In the genomic region with DNA sequence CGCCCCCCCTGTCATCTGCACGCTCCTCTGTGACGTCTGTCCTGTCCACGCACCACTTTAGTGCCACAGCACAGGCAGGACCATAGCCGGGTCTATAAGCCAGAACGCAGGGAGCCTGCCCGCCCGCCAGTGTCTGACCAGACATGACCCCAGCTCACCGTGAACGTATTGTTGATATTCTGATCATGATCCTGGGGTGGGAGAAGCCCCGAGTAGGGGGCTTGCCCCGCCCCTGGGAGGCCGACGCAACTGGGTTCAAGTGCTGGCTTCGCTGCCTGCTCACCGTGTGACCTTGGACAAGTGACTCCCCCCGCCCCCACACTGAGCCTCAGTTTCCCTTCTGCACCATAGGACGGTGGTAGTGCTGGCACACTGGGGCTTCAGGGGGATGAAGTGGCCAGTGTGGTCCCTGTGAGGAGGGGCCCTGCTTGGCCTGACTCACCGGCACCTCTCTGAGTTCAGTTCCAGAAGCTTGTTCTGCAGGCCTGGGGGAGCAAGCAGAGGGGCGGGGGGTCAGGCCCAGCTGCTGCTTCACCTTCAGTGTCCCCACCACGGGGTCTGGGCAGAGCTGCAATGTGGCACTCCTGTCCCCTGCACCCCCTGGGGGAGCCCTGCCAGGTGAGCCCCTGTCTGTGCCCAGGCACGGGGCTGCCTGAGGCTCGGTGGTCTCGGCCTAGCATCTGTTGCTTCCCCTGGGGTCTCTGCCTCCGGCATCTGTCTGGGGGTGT, we compare ENCODE assay signal across 1 cellular context.
TF ChIP-seq lines count a peak whose summit lies in the region.

No MANE protein-coding gene starts in this region.

TF ChIP-seq in K562, 482 proteins besides CTCF, POLR2A, EP300 and RAD21:
- TF ChIP-seq EGR1 (conservative IDR thresholded peaks at IDR 0.05) (peak; percentile 35; the same call in 1 of the 2 replicates), HSF4 (CRISPR knock-in tag; IDR thresholded peaks at IDR 0.05; ENCODE audit: borderline replicate concordance) (no peak), PHB2 (IDR thresholded peaks at IDR 0.05; ENCODE audit: low read depth) (no peak), MTF1 (CRISPR knock-in tag; IDR thresholded peaks at IDR 0.05; ENCODE audit: borderline replicate concordance) (no peak), ZC3H4 (CRISPR knock-in tag; IDR thresholded peaks at IDR 0.05; ENCODE audit: borderline replicate concordance) (no peak), SMARCC2 (IDR thresholded peaks at IDR 0.05; ENCODE audit: low read depth) (no peak), C11orf30 (IDR thresholded peaks at IDR 0.05; ENCODE audit: low read depth) (no peak), ZNF444 (CRISPR knock-in tag; IDR thresholded peaks at IDR 0.05) (no peak)
- TF ChIP-seq, protein P1, sequence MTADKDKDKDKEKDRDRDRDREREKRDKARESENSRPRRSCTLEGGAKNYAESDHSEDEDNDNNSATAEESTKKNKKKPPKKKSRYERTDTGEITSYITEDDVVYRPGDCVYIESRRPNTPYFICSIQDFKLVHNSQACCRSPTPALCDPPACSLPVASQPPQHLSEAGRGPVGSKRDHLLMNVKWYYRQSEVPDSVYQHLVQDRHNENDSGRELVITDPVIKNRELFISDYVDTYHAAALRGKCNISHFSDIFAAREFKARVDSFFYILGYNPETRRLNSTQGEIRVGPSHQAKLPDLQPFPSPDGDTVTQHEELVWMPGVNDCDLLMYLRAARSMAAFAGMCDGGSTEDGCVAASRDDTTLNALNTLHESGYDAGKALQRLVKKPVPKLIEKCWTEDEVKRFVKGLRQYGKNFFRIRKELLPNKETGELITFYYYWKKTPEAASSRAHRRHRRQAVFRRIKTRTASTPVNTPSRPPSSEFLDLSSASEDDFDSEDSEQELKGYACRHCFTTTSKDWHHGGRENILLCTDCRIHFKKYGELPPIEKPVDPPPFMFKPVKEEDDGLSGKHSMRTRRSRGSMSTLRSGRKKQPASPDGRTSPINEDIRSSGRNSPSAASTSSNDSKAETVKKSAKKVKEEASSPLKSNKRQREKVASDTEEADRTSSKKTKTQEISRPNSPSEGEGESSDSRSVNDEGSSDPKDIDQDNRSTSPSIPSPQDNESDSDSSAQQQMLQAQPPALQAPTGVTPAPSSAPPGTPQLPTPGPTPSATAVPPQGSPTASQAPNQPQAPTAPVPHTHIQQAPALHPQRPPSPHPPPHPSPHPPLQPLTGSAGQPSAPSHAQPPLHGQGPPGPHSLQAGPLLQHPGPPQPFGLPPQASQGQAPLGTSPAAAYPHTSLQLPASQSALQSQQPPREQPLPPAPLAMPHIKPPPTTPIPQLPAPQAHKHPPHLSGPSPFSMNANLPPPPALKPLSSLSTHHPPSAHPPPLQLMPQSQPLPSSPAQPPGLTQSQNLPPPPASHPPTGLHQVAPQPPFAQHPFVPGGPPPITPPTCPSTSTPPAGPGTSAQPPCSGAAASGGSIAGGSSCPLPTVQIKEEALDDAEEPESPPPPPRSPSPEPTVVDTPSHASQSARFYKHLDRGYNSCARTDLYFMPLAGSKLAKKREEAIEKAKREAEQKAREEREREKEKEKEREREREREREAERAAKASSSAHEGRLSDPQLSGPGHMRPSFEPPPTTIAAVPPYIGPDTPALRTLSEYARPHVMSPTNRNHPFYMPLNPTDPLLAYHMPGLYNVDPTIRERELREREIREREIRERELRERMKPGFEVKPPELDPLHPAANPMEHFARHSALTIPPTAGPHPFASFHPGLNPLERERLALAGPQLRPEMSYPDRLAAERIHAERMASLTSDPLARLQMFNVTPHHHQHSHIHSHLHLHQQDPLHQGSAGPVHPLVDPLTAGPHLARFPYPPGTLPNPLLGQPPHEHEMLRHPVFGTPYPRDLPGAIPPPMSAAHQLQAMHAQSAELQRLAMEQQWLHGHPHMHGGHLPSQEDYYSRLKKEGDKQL (CRISPR knock-in tag; IDR thresholded peaks at IDR 0.05; ENCODE audit: borderline replicate concordance) = 0 out of 2 replicates have a peak, but pooled peaks have one; percentile 27
- TF ChIP-seq, protein P2, sequence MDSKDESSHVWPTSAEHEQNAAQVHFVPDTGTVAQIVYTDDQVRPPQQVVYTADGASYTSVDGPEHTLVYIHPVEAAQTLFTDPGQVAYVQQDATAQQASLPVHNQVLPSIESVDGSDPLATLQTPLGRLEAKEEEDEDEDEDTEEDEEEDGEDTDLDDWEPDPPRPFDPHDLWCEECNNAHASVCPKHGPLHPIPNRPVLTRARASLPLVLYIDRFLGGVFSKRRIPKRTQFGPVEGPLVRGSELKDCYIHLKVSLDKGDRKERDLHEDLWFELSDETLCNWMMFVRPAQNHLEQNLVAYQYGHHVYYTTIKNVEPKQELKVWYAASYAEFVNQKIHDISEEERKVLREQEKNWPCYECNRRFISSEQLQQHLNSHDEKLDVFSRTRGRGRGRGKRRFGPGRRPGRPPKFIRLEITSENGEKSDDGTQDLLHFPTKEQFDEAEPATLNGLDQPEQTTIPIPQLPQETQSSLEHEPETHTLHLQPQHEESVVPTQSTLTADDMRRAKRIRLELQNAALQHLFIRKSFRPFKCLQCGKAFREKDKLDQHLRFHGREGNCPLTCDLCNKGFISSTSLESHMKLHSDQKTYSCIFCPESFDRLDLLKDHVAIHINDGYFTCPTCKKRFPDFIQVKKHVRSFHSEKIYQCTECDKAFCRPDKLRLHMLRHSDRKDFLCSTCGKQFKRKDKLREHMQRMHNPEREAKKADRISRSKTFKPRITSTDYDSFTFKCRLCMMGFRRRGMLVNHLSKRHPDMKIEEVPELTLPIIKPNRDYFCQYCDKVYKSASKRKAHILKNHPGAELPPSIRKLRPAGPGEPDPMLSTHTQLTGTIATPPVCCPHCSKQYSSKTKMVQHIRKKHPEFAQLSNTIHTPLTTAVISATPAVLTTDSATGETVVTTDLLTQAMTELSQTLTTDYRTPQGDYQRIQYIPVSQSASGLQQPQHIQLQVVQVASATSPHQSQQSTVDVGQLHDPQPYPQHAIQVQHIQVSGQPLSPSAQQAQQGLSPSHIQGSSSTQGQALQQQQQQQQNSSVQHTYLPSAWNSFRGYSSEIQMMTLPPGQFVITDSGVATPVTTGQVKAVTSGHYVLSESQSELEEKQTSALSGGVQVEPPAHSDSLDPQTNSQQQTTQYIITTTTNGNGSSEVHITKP (IDR thresholded peaks at IDR 0.05; ENCODE audit: partially characterized antibody) = no peak
- TF ChIP-seq, protein P3, sequence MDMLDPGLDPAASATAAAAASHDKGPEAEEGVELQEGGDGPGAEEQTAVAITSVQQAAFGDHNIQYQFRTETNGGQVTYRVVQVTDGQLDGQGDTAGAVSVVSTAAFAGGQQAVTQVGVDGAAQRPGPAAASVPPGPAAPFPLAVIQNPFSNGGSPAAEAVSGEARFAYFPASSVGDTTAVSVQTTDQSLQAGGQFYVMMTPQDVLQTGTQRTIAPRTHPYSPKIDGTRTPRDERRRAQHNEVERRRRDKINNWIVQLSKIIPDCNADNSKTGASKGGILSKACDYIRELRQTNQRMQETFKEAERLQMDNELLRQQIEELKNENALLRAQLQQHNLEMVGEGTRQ (CRISPR knock-in tag; IDR thresholded peaks at IDR 0.05) = no peak
- TF ChIP-seq, protein P4, sequence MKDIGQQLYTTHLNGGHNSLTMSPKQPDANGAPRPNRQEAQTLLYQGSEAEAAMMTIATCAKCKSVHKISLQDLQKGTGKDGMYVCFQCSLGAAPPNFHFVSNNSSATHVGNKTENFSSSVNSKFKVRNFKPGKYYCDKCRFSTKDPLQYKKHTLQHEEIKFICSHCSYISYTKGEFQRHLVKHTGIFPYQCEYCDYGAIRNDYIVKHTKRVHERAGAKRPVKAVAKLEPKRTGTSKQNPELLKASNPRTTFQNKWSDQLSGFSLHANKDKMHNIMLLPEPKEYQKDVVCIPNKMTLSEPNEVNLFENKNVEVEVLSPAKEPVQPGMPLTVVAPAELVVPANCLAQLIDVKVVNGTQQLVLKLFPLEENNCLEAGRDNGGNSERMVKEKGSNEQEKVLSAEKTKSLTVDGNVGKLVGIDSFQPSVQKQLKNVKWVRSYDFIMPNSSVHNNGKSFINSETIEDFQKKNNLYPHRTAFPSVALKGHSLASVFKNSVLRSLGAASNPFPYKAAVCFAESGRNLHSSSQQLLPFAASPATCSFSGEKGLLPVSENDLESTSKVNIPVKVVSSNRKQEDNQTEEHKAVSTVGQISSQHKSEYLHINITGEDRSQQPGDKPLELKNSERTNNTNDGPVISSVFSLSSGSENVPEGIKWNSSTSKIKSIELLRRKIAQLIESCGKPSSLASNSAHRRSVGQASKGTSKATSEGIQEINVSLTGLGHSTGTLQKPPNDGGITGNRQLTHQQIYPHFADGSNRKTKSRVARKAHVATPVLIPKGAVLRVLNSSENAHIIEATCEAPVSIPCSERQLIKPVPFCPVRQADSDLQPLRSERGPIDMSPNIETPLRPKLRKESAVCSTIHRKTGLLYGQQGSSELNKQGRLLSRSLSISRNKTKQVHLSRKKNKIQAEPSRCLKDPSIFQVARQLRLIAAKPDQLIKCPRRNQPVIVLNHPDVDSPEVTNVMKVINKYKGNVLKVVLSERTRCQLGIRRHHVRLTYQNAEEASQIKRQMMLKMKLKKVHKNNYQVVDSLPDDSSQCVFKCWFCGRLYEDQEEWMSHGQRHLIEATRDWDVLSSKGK (CRISPR knock-in tag; IDR thresholded peaks at IDR 0.05) = no peak
- TF ChIP-seq, protein P5, sequence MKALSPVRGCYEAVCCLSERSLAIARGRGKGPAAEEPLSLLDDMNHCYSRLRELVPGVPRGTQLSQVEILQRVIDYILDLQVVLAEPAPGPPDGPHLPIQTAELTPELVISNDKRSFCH (CRISPR knock-in tag; IDR thresholded peaks at IDR 0.05) = no peak
- TF ChIP-seq, protein P5 (tag; IDR thresholded peaks at IDR 0.05) = no peak
